26 cellular contexts compared by ENCODE assay signal in the genomic region with DNA sequence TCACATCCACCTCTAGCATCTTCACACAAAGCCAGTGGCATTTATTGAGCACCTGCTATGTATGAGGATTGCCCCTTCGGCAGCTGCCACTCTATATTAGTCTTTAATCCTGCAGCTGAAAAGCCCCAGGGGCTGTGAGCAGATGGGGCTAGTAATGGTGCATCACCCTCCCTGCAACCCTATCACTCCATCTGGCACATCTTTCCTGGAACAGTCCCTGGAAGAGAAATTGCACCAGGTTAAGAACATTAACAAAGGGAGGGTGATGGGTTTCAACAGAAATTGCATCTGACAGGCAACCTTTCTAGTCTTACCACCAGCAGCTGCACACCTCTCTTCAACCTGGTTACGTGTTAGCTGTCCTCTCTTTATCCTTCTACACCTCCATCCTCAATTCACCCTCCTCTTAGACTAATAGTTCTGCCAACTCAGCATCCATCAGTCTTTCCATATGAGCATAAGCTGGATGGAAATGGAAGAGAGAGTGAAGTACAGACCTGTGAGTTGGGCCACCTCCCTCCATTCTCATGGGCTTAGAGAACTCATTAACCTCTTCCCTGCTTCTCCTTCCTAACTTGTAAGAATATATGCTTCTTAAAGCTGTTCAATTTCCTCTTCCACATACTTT.
DNase-seq lines count a peak whose midpoint lies in the region; ATAC-seq, FAIRE-seq and TF ChIP-seq lines count a peak whose summit lies in the region.
"Had no signal": no experiment of that assay in that cellular context is flagged by ENCODE, and none has a peak within 500 bp of the region (broad histone marks: within the 10 kb centered on the region; RNA-seq: fewer than 3 reads in every experiment).

No MANE protein-coding gene starts in this region.

- no peak overlapping the region for H3K4me2 ChIP-seq in K562 (ENCODE audit: insufficient read depth, low read length)

- H3K4me1 ChIP-seq in BE2C (peaks cover 6% of the 10 kb centered on the region), K562 (replicated peaks in 1 of 2; ENCODE audit: control insufficient read depth in 2 of 2, insufficient read depth in 2 of 2, low read length in 2 of 2) (no peaks in the 10 kb centered on the region; a peak in 1 of 5 replicates), transverse colon (no peaks in the 10 kb centered on the region), pancreas (peaks cover 7 to 18% (median 9%) of the 10 kb centered on the region in 3 donors)

- TF ChIP-seq EP300 in K562 (IDR thresholded peaks at IDR 0.05; ENCODE audit: low read length) (no peak), transverse colon (IDR thresholded peaks at IDR 0.05; ENCODE audit: low read depth) (no peak)

- intact Hi-C loops in K562 (cut with micrococcal nuclease) = no loop called here
- intact Hi-C loops in transverse colon (cut with DNase I; ENCODE audit: low total_unique reads) = no loop called here
- intact Hi-C loops in pancreas (cut with DNase I) = no loop called here

- FAIRE-seq in K562 (lab: Jason Lieb, UNC) (no peak), pancreas (lab: Jason Lieb, UNC) (no peak)
- FAIRE-seq: GM12891, H54 had no signal

- no peaks in the 10 kb centered on the region for H3K79me2 ChIP-seq in K562 (ENCODE audit: control insufficient read depth, insufficient read depth, low read length)

- no peak overlapping the region for H3K4me3 ChIP-seq in BE2C (ENCODE audit: low read depth, low read length)
- H3K4me3 ChIP-seq in K562 = no peak overlapping the region
- H3K4me3 ChIP-seq in transverse colon = no peak overlapping the region
- H3K4me3 ChIP-seq in pancreas = no peak overlapping the region

- H3K36me3 ChIP-seq in BE2C = no peaks in the 10 kb centered on the region
- no peaks in the 10 kb centered on the region for H3K36me3 ChIP-seq in K562 (ENCODE audit: control insufficient read depth, insufficient read depth, low read length)
- H3K36me3 ChIP-seq in transverse colon = no peaks in the 10 kb centered on the region
- no peaks in the 10 kb centered on the region for H3K36me3 ChIP-seq in pancreas

- WGBS in K562 (ENCODE audit: insufficient coverage, low coverage, missing lambda C conversion rate) = 33% methylated on average over 2 of the region's 2 CpGs
- 71 to 75% methylated on average over 1 to 2 of the region's 2 CpGs for WGBS in transverse colon (ENCODE audit: low coverage in 1 of 2), 2 donors
- 95 to 98% methylated on average over 2 of the region's 2 CpGs for WGBS in pancreas, 2 donors

- H4K20me1 ChIP-seq in K562 (replicated peaks; ENCODE audit: control insufficient read depth, insufficient read depth, low read length) = no peaks in the 10 kb centered on the region

- H3K27me3 ChIP-seq in BE2C (no peaks in the 10 kb centered on the region), K562 (ENCODE audit: control insufficient read depth in 2 of 2, insufficient read depth in 2 of 2, low read length in 2 of 2) (0 out of 5 replicates have a peak, but pooled peaks cover 0 to 5% of the 10 kb centered on the region in 2 experiments), transverse colon (no peaks in the 10 kb centered on the region), pancreas (no peaks in the 10 kb centered on the region)

- H2AFZ ChIP-seq in K562 (ENCODE audit: low read depth, low read length) = no peak overlapping the region

- no TSS peak for BruUV-seq in K562 (replicated peaks; lab: Mats Ljungman, UMichigan)

- CTCF ChIA-PET in K562 (lab: Yijun Ruan, JAX; ENCODE audit: low intra/inter-chr PET ratio) = no interaction called here

- no peak for TF ChIP-seq CTCF in BE2C (IDR thresholded peaks at IDR 0.05; ENCODE audit: low read depth, low read length)
- no peak for TF ChIP-seq CTCF in K562 (IDR thresholded peaks at IDR 0.05 in 2 of 3, conservative IDR thresholded peaks at IDR 0.05 in 1 of 3; ENCODE audit: insufficient read depth in 2 of 3, low read depth in 1 of 3, low read length in 3 of 3)
- TF ChIP-seq CTCF in transverse colon (IDR thresholded peaks at IDR 0.05) = no peak
- TF ChIP-seq CTCF in pancreas (IDR thresholded peaks at IDR 0.05) = no peak

- in situ Hi-C loops in G401 (cut with HindIII; ENCODE audit: low sequenced_read_pairs) = no loop called here
- in situ Hi-C loops in K562 (cut with MboI) = loop anchor here (25.0 kb wide), 1 partner anchor 897 kb away; no protein-coding TSS in a partner anchor
- in situ Hi-C loops in transverse colon (cut with MboI; ENCODE audit: low pct_ligation_motif_present in 1 of 4, low pct_unique_long_range_greater_than_20kb in 1 of 4, low sequenced_read_pairs in 3 of 4) = no loop called here

- TF ChIP-seq POLR2A in K562 (conservative IDR thresholded peaks at IDR 0.05) (no peak), transverse colon (IDR thresholded peaks at IDR 0.05) (no peak)

- DNase-seq in BE2C = peak; percentile 36
- peak; percentile 52 for DNase-seq in G401 (ENCODE audit: low spot score)
- peak; percentile 98 for DNase-seq in NCI-H82 (lab: John Stamatoyannopoulos, UW)
- DNase-seq in K562 (ENCODE audit: extremely low read depth in 1 of 4, low spot score in 3 of 4) = no peak
- DNase-seq in transverse colon = no peak
- DNase-seq in GOT3 (lab: John Stamatoyannopoulos, UW) = no peak
- no peak for DNase-seq in pancreas
- DNase-seq: CD8-positive, alpha-beta memory T cell; DMS79; EL; GF-D8; Kasumi-1; NCI-H1105; NCI-H1436 treated with DMSO at 0.1 percent for 48 hours; NCI-H2029 treated with DMSO at 0.1 percent for 48 hours; NCI-H226; NCI-H510A; SHP77; SW 1271; T-helper 9 cell had no signal

- ATAC-seq in K562 (no peak), GM19023 (IDR thresholded peaks at IDR 0.05; ENCODE audit: unreplicated experiment) (no peak), pancreas (no peak)
- ATAC-seq: Panc1 had no signal

- H3K9me3 ChIP-seq in BE2C (no peaks in the 10 kb centered on the region), K562 (replicated peaks; ENCODE audit: control insufficient read depth, insufficient read depth, low read depth, low read length) (no peaks in the 10 kb centered on the region), transverse colon (no peaks in the 10 kb centered on the region), pancreas (no peaks in the 10 kb centered on the region)

- POLR2A ChIA-PET in K562 (lab: Yijun Ruan, JAX) = no interaction called here

- H3K9me1 ChIP-seq in K562 (ENCODE audit: control insufficient read depth, insufficient read depth, low read length) = no peaks in the 10 kb centered on the region

- no peak for TF ChIP-seq RAD21 in K562 (CRISPR knock-in tag; conservative IDR thresholded peaks at IDR 0.05 in 1 of 2, IDR thresholded peaks at IDR 0.05 in 1 of 2)

- no peak overlapping the region for H3K9ac ChIP-seq in K562 (ENCODE audit: insufficient read depth in 1 of 2, low read depth in 2 of 2, low read length in 2 of 2)

- no peak overlapping the region for H3K27ac ChIP-seq in K562 (ENCODE audit: extremely low read depth, low read depth, low read length)
- H3K27ac ChIP-seq in transverse colon = no peak overlapping the region
- no peak overlapping the region for H3K27ac ChIP-seq in pancreas
- H3K27ac ChIP-seq: C4-2B, RWPE1 had no signal

TF ChIP-seq in K562, 482 proteins besides CTCF, POLR2A, EP300 and RAD21:
- TF ChIP-seq MAFK (IDR thresholded peaks at IDR 0.05; ENCODE audit: low read length) (0 out of 2 replicates have a peak, but pooled peaks have one; percentile 25), ZNF764 (CRISPR knock-in tag; IDR thresholded peaks at IDR 0.05; ENCODE audit: low read depth) (no peak), C11orf30 (IDR thresholded peaks at IDR 0.05; ENCODE audit: low read depth) (peak; percentile 57), MAFG (tag; conservative IDR thresholded peaks at IDR 0.05) (peak; percentile 19; the same call in 1 of the 2 replicates), ZNF316 (IDR thresholded peaks at IDR 0.05) (peak; percentile 58)

Comparison
In these comparisons a context has a peak if more than half of its experiments do, and no peak if none do; other contexts are left out.
1. DNase-seq: peak in BE2C (single experiment), G401 (single experiment) and NCI-H82 (single experiment); none in K562 (0 of 4), transverse colon (single experiment), GOT3 (single experiment) and pancreas (0 of 6).